In the genomic region with DNA sequence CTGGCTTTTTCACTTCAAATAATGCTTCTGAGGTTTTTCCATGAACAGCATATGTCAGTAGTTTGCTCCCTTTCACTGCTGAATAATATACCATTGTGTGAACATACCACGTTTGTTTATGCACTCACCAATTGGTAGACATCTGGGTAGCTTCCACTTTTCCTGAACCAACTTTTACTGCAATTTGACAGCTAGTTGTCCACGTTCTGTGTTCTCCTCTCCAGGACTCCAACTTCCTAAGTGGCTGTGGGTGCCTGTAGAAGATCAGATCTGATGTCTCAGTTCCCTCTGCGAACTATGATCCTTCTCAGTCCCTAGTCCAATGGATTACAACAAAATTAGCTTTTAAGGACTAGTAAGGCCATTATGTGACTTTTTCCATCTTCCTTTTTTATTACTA, we compare ENCODE assay signal across 29 cellular contexts.
"Had no signal": no experiment of that assay in that cellular context is flagged by ENCODE, and none has a peak within 500 bp of the region (broad histone marks: within the 10 kb centered on the region; RNA-seq: fewer than 3 reads in every experiment).

No MANE protein-coding gene starts in this region.

- FAIRE-seq: urothelium cell line had no signal

- H3K27ac Mint-ChIP-seq: stimulated activated effector memory CD8-positive, alpha-beta T cell treated with anti-CD3 and anti-CD28 coated beads, Interleukin-12 subunit alpha, Interleukin-12 subunit beta, amount 100 ng/mL, for 72 hours; stimulated activated memory B cell treated with anti-CD40 and anti-IgM and Interleukin-4, amounts not matched to agents 10 μg/mL and 1 μg/mL and 100 μg/mL, for 72 hours; stimulated activated naive B cell treated with anti-CD40 and anti-IgM and Interleukin-4, amounts not matched to agents 10 μg/mL and 1 μg/mL and 100 μg/mL, for 72 hours; stimulated activated naive CD8-positive, alpha-beta T cell treated with anti-CD3 and anti-CD28 coated beads, Interleukin-15, amount 100 ng/mL, for 72 hours; stimulated activated naive CD8-positive, alpha-beta T cell treated with anti-CD3 and anti-CD28 coated beads, Interleukin-15, Interleukin-2, amounts not matched to agents 100 ng/mL and 50 ng/mL, for 24 hours; type B pancreatic cell had no signal

- H3K4me3 ChIP-seq: stomach, suprapubic skin, testis, thoracic aorta, thyroid gland, tibial artery, tibial nerve, transverse colon, upper lobe of left lung, upper lobe of right lung, uterus, vagina had no signal

- H3K4me1 Mint-ChIP-seq: stimulated activated effector memory CD8-positive, alpha-beta T cell treated with anti-CD3 and anti-CD28 coated beads, Interleukin-12 subunit alpha, Interleukin-12 subunit beta, amount 100 ng/mL, for 72 hours; stimulated activated memory B cell treated with anti-CD40 and anti-IgM and Interleukin-4, amounts not matched to agents 10 μg/mL and 1 μg/mL and 100 μg/mL, for 72 hours; stimulated activated naive B cell treated with anti-CD40 and anti-IgM and Interleukin-4, amounts not matched to agents 10 μg/mL and 1 μg/mL and 100 μg/mL, for 72 hours; stimulated activated naive CD8-positive, alpha-beta T cell treated with anti-CD3 and anti-CD28 coated beads, Interleukin-15, amount 100 ng/mL, for 72 hours had no signal

- H3K36me3 Mint-ChIP-seq: stimulated activated effector memory CD8-positive, alpha-beta T cell treated with anti-CD3 and anti-CD28 coated beads, Interleukin-12 subunit alpha, Interleukin-12 subunit beta, amount 100 ng/mL, for 72 hours; stimulated activated memory B cell treated with anti-CD40 and anti-IgM and Interleukin-4, amounts not matched to agents 10 μg/mL and 1 μg/mL and 100 μg/mL, for 72 hours; stimulated activated naive B cell treated with anti-CD40 and anti-IgM and Interleukin-4, amounts not matched to agents 10 μg/mL and 1 μg/mL and 100 μg/mL, for 72 hours; type B pancreatic cell had no signal

- H3K27ac ChIP-seq: stomach, suprapubic skin, testis, thoracic aorta, thyroid gland, tibial artery, tibial nerve, transverse colon, upper lobe of left lung, upper lobe of right lung, uterus, vagina had no signal

- H3K27me3 Mint-ChIP-seq: stimulated activated memory B cell treated with anti-CD40 and anti-IgM and Interleukin-4, amounts not matched to agents 10 μg/mL and 1 μg/mL and 100 μg/mL, for 72 hours; stimulated activated naive B cell treated with anti-CD40 and anti-IgM and Interleukin-4, amounts not matched to agents 10 μg/mL and 1 μg/mL and 100 μg/mL, for 72 hours; stimulated activated naive CD8-positive, alpha-beta T cell treated with anti-CD3 and anti-CD28 coated beads, Interleukin-15, amount 100 ng/mL, for 72 hours; stimulated activated naive CD8-positive, alpha-beta T cell treated with anti-CD3 and anti-CD28 coated beads, Interleukin-15, Interleukin-2, amounts not matched to agents 100 ng/mL and 50 ng/mL, for 24 hours; type B pancreatic cell had no signal

- H3K9me3 Mint-ChIP-seq: stimulated activated effector memory CD8-positive, alpha-beta T cell treated with anti-CD3 and anti-CD28 coated beads, Interleukin-12 subunit alpha, Interleukin-12 subunit beta, amount 100 ng/mL, for 72 hours; stimulated activated memory B cell treated with anti-CD40 and anti-IgM and Interleukin-4, amounts not matched to agents 10 μg/mL and 1 μg/mL and 100 μg/mL, for 72 hours; stimulated activated naive B cell treated with anti-CD40 and anti-IgM and Interleukin-4, amounts not matched to agents 10 μg/mL and 1 μg/mL and 100 μg/mL, for 72 hours; stimulated activated naive CD8-positive, alpha-beta T cell treated with anti-CD3 and anti-CD28 coated beads, Interleukin-15, amount 100 ng/mL, for 72 hours; stimulated activated naive CD8-positive, alpha-beta T cell treated with anti-CD3 and anti-CD28 coated beads, Interleukin-15, Interleukin-2, amounts not matched to agents 100 ng/mL and 50 ng/mL, for 24 hours; type B pancreatic cell had no signal

- ATAC-seq: stimulated activated effector memory CD8-positive, alpha-beta T cell treated with anti-CD3 and anti-CD28 coated beads, Interleukin-12 subunit alpha, Interleukin-12 subunit beta, amount 100 ng/mL, for 72 hours; stimulated activated memory B cell treated with anti-CD40 and anti-IgM and Interleukin-4, amounts not matched to agents 10 μg/mL and 1 μg/mL and 100 μg/mL, for 72 hours; stimulated activated naive B cell treated with anti-CD40 and anti-IgM and Interleukin-4, amounts not matched to agents 10 μg/mL and 1 μg/mL and 100 μg/mL, for 72 hours; stimulated activated naive CD8-positive, alpha-beta T cell treated with anti-CD3 and anti-CD28 coated beads, Interleukin-15, amount 100 ng/mL, for 72 hours; stimulated activated naive CD8-positive, alpha-beta T cell treated with anti-CD3 and anti-CD28 coated beads, Interleukin-15, Interleukin-2, amounts not matched to agents 100 U/mL and 50 U/mL, for 24 hours; upper lobe of right lung had no signal

- H3K4me3 Mint-ChIP-seq: stimulated activated effector memory CD8-positive, alpha-beta T cell treated with anti-CD3 and anti-CD28 coated beads, Interleukin-12 subunit alpha, Interleukin-12 subunit beta, amount 100 ng/mL, for 72 hours; stimulated activated memory B cell treated with anti-CD40 and anti-IgM and Interleukin-4, amounts not matched to agents 10 μg/mL and 1 μg/mL and 100 μg/mL, for 72 hours; stimulated activated naive B cell treated with anti-CD40 and anti-IgM and Interleukin-4, amounts not matched to agents 10 μg/mL and 1 μg/mL and 100 μg/mL, for 72 hours; stimulated activated naive CD8-positive, alpha-beta T cell treated with anti-CD3 and anti-CD28 coated beads, Interleukin-15, amount 100 ng/mL, for 72 hours; stimulated activated naive CD8-positive, alpha-beta T cell treated with anti-CD3 and anti-CD28 coated beads, Interleukin-15, Interleukin-2, amounts not matched to agents 100 ng/mL and 50 ng/mL, for 24 hours; type B pancreatic cell had no signal

- H3K4me1 ChIP-seq: stomach, suprapubic skin, testis, thyroid gland, tibial artery, tibial nerve, transverse colon, upper lobe of left lung, upper lobe of right lung, uterus, vagina had no signal

- H3K9me3 ChIP-seq: stomach, suprapubic skin, testis, thoracic aorta, thyroid gland, tibial artery, tibial nerve, transverse colon, upper lobe of left lung, upper lobe of right lung, uterus, vagina had no signal

- H3K27me3 ChIP-seq: stomach, suprapubic skin, testis, thyroid gland, tibial artery, tibial nerve, transverse colon, upper lobe of left lung, upper lobe of right lung, uterus, vagina had no signal

- H3K36me3 ChIP-seq: stomach, suprapubic skin, thoracic aorta, thyroid gland, tibial artery, tibial nerve, transverse colon, upper lobe of left lung, upper lobe of right lung, uterus, vagina had no signal

- DNase-seq: stimulated activated CD4-positive, alpha-beta T cell treated with anti-CD3 and anti-CD28 coated beads, Interleukin-2, amount 100 ng/mL, for 48 hours; stimulated activated CD4-positive, alpha-beta T cell treated with anti-CD3 and anti-CD28 coated beads, Interleukin-4, amount 100 ng/mL, for 1 hour; stimulated activated CD4-positive, alpha-beta T cell treated with anti-CD3 and anti-CD28 coated beads, Interleukin-4, amount 100 ng/mL, for 24 hours; stimulated activated CD4-positive, alpha-beta T cell treated with anti-CD3 and anti-CD28 coated beads, Interleukin-4, amount 100 ng/mL, for 4 hours; stimulated activated CD8-positive, alpha-beta memory T cell treated with anti-CD3 and anti-CD28 coated beads, Interleukin-4, amount 100 ng/mL, for 48 hours; stimulated activated naive B cell treated with anti-CD40 and anti-IgM and Interleukin-4, amounts not matched to agents 10 μg/mL and 1 μg/mL and 100 μg/mL, for 72 hours; stimulated activated naive CD4-positive, alpha-beta T cell; stimulated activated naive CD4-positive, alpha-beta T cell treated with Interleukin-2 at 50 U/mL for 16 hours; stimulated activated naive CD8-positive, alpha-beta T cell treated with anti-CD3 and anti-CD28 coated beads, Interleukin-15, amount 100 ng/mL, for 72 hours; stimulated activated naive CD8-positive, alpha-beta T cell treated with anti-CD3 and anti-CD28 coated beads, Interleukin-15, Interleukin-2, amounts not matched to agents 100 U/mL and 50 U/mL, for 24 hours; stomach; substantia nigra; testis; thyroid gland; tibial artery; transverse colon; trophoblast cell; upper lobe of left lung; upper lobe of right lung; uterus had no signal
